Comparison of ENCODE assay signal across 8 cellular contexts in the genomic region with DNA sequence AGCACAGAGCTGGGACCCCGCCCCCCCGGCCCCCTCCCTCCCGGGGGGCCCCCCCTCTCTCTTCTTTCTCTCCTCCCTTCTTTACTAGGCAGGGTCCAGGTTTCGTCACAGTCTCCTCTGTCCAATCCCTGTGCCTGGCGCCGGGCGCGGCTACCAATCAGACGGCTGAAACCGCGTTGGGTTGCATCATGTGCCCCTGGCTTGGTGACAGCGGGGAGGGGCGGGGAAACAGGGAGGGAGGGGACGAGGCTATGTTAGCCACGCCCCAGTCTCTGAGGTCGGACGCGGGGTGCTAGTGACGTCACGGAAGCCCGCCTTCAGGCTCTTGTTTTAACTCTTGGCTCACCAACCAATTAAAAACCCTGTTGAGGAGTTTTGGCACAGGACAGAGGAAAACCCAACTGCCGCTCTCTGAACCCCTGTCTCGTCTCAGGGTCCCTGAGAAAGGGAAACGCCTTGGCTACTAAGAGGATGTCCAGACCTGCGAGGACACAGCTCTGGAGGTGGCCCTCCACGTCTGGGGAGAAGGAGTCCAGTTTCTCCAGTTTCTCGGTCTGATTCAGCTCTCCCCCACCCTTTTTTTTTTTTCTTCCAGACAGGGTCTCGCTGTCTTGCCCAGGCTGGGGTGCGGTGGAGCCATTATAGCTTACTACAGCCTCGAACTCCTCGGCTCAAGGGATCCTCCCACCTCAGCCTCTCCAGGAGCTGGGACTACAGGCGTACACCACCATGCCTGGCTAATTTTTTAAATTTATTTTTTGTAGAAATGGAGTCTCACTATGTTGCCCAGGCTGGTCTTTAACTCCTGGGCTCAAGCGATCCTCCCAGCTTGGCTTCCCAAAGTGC. TPM values are rescaled to one million over a fixed set of nuclear protein-coding genes. Genes with fewer than 3 reads are reported as not detected.
DNase-seq lines count a peak whose midpoint lies in the region; ATAC-seq and TF ChIP-seq lines count a peak whose summit lies in the region.

No MANE protein-coding gene starts in this region.

- peak overlapping the region; percentile 81 to 92 (median 85) for H3K4me3 ChIP-seq in upper lobe of left lung

- in situ Hi-C loops in GM13976 (cut with MboI; ENCODE audit: low sequenced_read_pairs, unreplicated experiment), result no loop called here

- no peaks in the 10 kb centered on the region for H3K36me3 Mint-ChIP-seq in T-helper 2 cell treated with Interferon-gamma antibody and Interleukin-4, amounts not matched to agents 5 μg/mL and 100 μg/mL, for 36 hours (ENCODE audit: low read depth)

- peaks cover 64 to 79% (median 68%) of the 10 kb centered on the region in 4 donors for H3K4me1 ChIP-seq in upper lobe of left lung

- 2 to 5% methylated on average over 12 to 30 of the region's 33 CpGs for WGBS in upper lobe of left lung, 2 donors

- ATAC-seq in HG02938 (IDR thresholded peaks at IDR 0.05; ENCODE audit: unreplicated experiment) (peak; percentile 66), left ventricle myocardium superior (peak; percentile 66), upper lobe of left lung (ENCODE audit: low FRiP score in 2 of 2) (peak; percentile 86 to 94)

- H3K36me3 ChIP-seq in upper lobe of left lung, result peaks cover 0 to 15% (median 6%) of the 10 kb centered on the region in 4 donors

- no peak for TF ChIP-seq CTCF in GM13976 (IDR thresholded peaks at IDR 0.05; ENCODE audit: borderline replicate concordance, control extremely low read depth, extremely low read depth, insufficient read depth, missing control alignments)
- TF ChIP-seq CTCF in upper lobe of left lung (IDR thresholded peaks at IDR 0.05), result no peak

- TF ChIP-seq POLR2A in upper lobe of left lung (IDR thresholded peaks at IDR 0.05), result no peak

- H3K4me3 Mint-ChIP-seq in T-helper 2 cell treated with Interferon-gamma antibody and Interleukin-4, amounts not matched to agents 5 μg/mL and 100 μg/mL, for 36 hours, result peak overlapping the region; percentile 84

- H3K4me1 Mint-ChIP-seq in T-helper 2 cell treated with Interferon-gamma antibody and Interleukin-4, amounts not matched to agents 5 μg/mL and 100 μg/mL, for 36 hours (ENCODE audit: low read depth), result peaks cover 41% of the 10 kb centered on the region

- peak overlapping the region; percentile 91 to 98 (median 93) for H3K27ac ChIP-seq in upper lobe of left lung

- H3K27me3 Mint-ChIP-seq in T-helper 2 cell treated with Interferon-gamma antibody and Interleukin-4, amounts not matched to agents 5 μg/mL and 100 μg/mL, for 36 hours (ENCODE audit: low read depth), result peaks cover 47% of the 10 kb centered on the region

- H3K9me3 ChIP-seq in upper lobe of left lung, result no peaks in the 10 kb centered on the region

- H3K9me3 Mint-ChIP-seq in T-helper 2 cell treated with Interferon-gamma antibody and Interleukin-4, amounts not matched to agents 5 μg/mL and 100 μg/mL, for 36 hours, result no peaks in the 10 kb centered on the region

- intact Hi-C loops in left ventricle myocardium superior (cut with micrococcal nuclease) (no loop called here), posterior vena cava (cut with DNase I) (loop anchor here in 1 of 2 donors (10.0 kb wide), 1 partner anchor 62 kb away; no protein-coding TSS in a partner anchor)

- TF ChIP-seq EP300 in upper lobe of left lung (IDR thresholded peaks at IDR 0.05), result no peak

- peaks cover 0 to 6% (median 1%) of the 10 kb centered on the region in 4 donors for H3K27me3 ChIP-seq in upper lobe of left lung

- H3K27ac Mint-ChIP-seq in T-helper 2 cell treated with Interferon-gamma antibody and Interleukin-4, amounts not matched to agents 5 μg/mL and 100 μg/mL, for 36 hours, result peak overlapping the region; percentile 89

- DNase-seq in GM13976 (ENCODE audit: low spot score), result peak; percentile 98
- DNase-seq in NCI-H187 (lab: John Stamatoyannopoulos, UW), result peak; percentile 98
- DNase-seq in T-helper 2 cell treated with Interferon-gamma antibody and Interleukin-4, amounts not matched to agents 5 μg/mL and 100 μg/mL, for 36 hours (ENCODE audit: low spot score), result peak; percentile 95
- DNase-seq in anterior cingulate cortex (lab: John Stamatoyannopoulos, UW), result peak; percentile 94 to 100 (median 99)
- DNase-seq in left ventricle myocardium superior, result peak; percentile 100
- DNase-seq in posterior vena cava (ENCODE audit: low spot score), result peak; percentile 100
- peak; percentile 98 to 99 for DNase-seq in upper lobe of left lung

RNA-seq across cellular contexts. Expression of a gene that starts 0.4 kb away (rescaled TPM):
- total RNA-seq in left ventricle myocardium superior (35.7 TPM), posterior vena cava (10 to 100 TPM; 22.2 to 24.8 TPM), upper lobe of left lung (10 to 100 TPM; 18.4 to 93.2 (median 28.4) TPM)

RNA-seq across cellular contexts. Expression of a gene that starts 4.4 kb away (rescaled TPM):
- total RNA-seq in left ventricle myocardium superior, result 1.7 TPM
- total RNA-seq in posterior vena cava, result 1 to 10 TPM; 1.7 to 2.5 TPM
- 1 to 10 TPM in 4 of 6 donors, under 1 TPM in 2; 0.30 to 2.2 (median 1.4) TPM for total RNA-seq in upper lobe of left lung

RNA-seq across cellular contexts. Expression of a gene that starts 5.1 kb away (rescaled TPM):
- total RNA-seq in left ventricle myocardium superior (7.0 TPM), posterior vena cava (10 to 100 TPM; 11.0 to 24.8 TPM), upper lobe of left lung (10 to 100 TPM in 1 of 6 donors, 1 to 10 TPM in 5; 1.7 to 37.7 (median 4.3) TPM)

RNA-seq across cellular contexts. Expression of a gene that starts 18.2 kb away (rescaled TPM):
- total RNA-seq in left ventricle myocardium superior (17.1 TPM), posterior vena cava (10 to 100 TPM; 17.9 to 19.8 TPM), upper lobe of left lung (100 to 1,000 TPM in 1 of 6 donors, 10 to 100 TPM in 5; 12.4 to 104 (median 15.2) TPM)

Comparison
In these comparisons a context has a peak if more than half of its experiments do, and no peak if none do; other contexts are left out.
1. Peak in every context shown above with its lines: DNase-seq, ATAC-seq, H3K4me3 ChIP-seq and H3K27ac ChIP-seq.